Comparison of ENCODE assay signal across 16 cellular contexts in the genomic region with DNA sequence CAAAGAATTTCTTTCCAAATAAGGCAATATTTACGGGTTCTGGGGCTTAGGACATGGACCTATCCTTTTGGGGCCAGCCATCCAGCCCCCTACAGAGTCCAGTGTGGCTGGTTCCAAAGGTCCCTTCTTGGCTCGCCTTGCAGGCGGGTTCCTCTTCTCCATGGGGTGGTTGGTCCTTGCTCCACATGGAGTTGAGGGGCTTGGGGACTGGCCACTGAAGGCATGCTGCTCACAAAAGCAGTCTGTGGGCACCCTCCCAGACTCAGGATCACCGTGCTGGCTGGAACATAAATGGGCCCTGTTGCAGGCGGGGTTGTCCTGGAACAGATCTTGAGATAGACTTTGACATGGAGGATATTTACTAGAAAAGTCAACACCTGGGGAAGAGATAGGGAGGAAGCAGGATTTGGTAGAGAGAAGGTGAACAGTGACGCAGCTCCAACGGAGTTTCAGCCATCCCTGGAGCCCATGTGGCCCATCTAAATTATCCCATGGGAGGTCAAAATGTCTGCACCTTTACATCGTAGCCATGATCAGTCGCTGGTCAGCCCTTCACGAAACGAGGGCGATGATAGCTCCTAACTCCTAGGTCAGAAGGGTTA. TPM values are rescaled to one million over a fixed set of nuclear protein-coding genes. Genes with fewer than 3 reads are reported as not detected.
A peak's percentile ranks its signal among the peaks of the same experiment; 100 is the strongest.
DNase-seq lines count a peak whose midpoint lies in the region; ATAC-seq, FAIRE-seq and TF ChIP-seq lines count a peak whose summit lies in the region.
"Had no signal": no experiment of that assay in that cellular context is flagged by ENCODE, and none has a peak within 500 bp of the region (broad histone marks: within the 10 kb centered on the region; RNA-seq: fewer than 3 reads in every experiment).

No MANE protein-coding gene starts in this region.

- H3K23ac ChIP-seq in mesendoderm (ENCODE audit: low read length), result no peak overlapping the region
- no peak overlapping the region for H3K23ac ChIP-seq in trophoblast cell (ENCODE audit: low read length)

- no peak overlapping the region for H2AK5ac ChIP-seq in mesendoderm (ENCODE audit: low read length)
- H2AK5ac ChIP-seq in trophoblast cell (ENCODE audit: low read length), result no peak overlapping the region

- H3K4me2 ChIP-seq in HepG2 (ENCODE audit: low read depth, low read length) (no peak overlapping the region), mesendoderm (ENCODE audit: low read length) (no peak overlapping the region), trophoblast cell (ENCODE audit: low read length) (no peak overlapping the region)
- H3K4me2 ChIP-seq: GM23338 had no signal

- no peak for ATAC-seq in right lobe of liver
- ATAC-seq in HepG2, result no peak
- no peak for ATAC-seq in activated B cell treated with CpG ODN at 0.5 μM for 24 hours (ENCODE audit: low read depth)
- ATAC-seq in HG02852 (IDR thresholded peaks at IDR 0.05; ENCODE audit: unreplicated experiment), result no peak
- ATAC-seq: gastrocnemius medialis, GM23338 had no signal

- peaks cover 47% of the 10 kb centered on the region for H3K4me1 Mint-ChIP-seq in activated B cell treated with CpG ODN at 0.5 μM for 24 hours

- no peak overlapping the region for H4K12ac ChIP-seq in trophoblast cell (ENCODE audit: low read depth, low read length)

- H3K9me3 ChIP-seq in right lobe of liver (no peaks in the 10 kb centered on the region), HepG2 (ENCODE audit: low read length) (no peaks in the 10 kb centered on the region), trophoblast cell (ENCODE audit: insufficient read depth, low read depth, low read length) (peaks cover 5% of the 10 kb centered on the region)
- H3K9me3 ChIP-seq: gastrocnemius medialis, uterus had no signal

- intact Hi-C loops in right lobe of liver (cut with DNase I), result no loop called here
- intact Hi-C loops in HepG2 (cut with micrococcal nuclease; ENCODE audit: unreplicated experiment), result no loop called here
- intact Hi-C loops in activated B cell treated with CpG ODN at 0.5 μM for 24 hours (cut with micrococcal nuclease), result no loop called here

- H3K27ac Mint-ChIP-seq in activated B cell treated with CpG ODN at 0.5 μM for 24 hours, result peak overlapping the region; percentile 95
- H3K27ac Mint-ChIP-seq: GM23338 had no signal

- H3K4me3 ChIP-seq in right lobe of liver (no peak overlapping the region), HepG2 (replicated peaks in 1 of 3; ENCODE audit: insufficient read depth in 1 of 3, low read depth in 2 of 3, low read length in 3 of 3) (no peak overlapping the region), mesendoderm (ENCODE audit: low read length) (no peak overlapping the region), trophoblast cell (ENCODE audit: low read depth, low read length) (no peak overlapping the region)
- H3K4me3 ChIP-seq: gastrocnemius medialis, GM23338, uterus had no signal

- CTCF ChIA-PET in HepG2 (lab: Yijun Ruan, JAX; ENCODE audit: low intra/inter-chr PET ratio, low total read pairs), result no interaction called here
- CTCF ChIA-PET in activated B cell treated with CpG ODN at 0.5 μM for 24 hours (lab: Charles Lee), result interaction anchor here (1.1 to 4.8 kb wide), 3 partner anchors 25 to 89 kb away, joined by 3 to 18 read pairs (median 11); no protein-coding TSS in a partner anchor

- peak in 2 of 3 donors; percentile 24 to 38 for DNase-seq in right lobe of liver
- DNase-seq in HepG2 (ENCODE audit: low spot score), result no peak
- DNase-seq in activated B cell treated with CpG ODN at 0.5 μM for 24 hours, result peak; percentile 4
- no peak for DNase-seq in mesendoderm
- DNase-seq in trophoblast cell, result no peak
- no peak for DNase-seq in NK-92 treated with Interleukin-12 subunit alpha and Interleukin-12 subunit beta, amount 100 ng/mL, for 24 hours (lab: John Stamatoyannopoulos, UW)
- DNase-seq in NCI-H82 (lab: John Stamatoyannopoulos, UW), result no peak
- DNase-seq: brain microvascular endothelial cell, gastrocnemius medialis, KBM-7, NCI-H187, NCI-H748 treated with DMSO at 0.1 percent for 48 hours had no signal

- no peaks in the 10 kb centered on the region for H3K9me3 Mint-ChIP-seq in activated B cell treated with CpG ODN at 0.5 μM for 24 hours
- H3K9me3 Mint-ChIP-seq: GM23338 had no signal

- H3K79me2 ChIP-seq in HepG2 (ENCODE audit: insufficient read depth, low read length) (no peaks in the 10 kb centered on the region), mesendoderm (ENCODE audit: control insufficient read depth, insufficient read depth, low read length) (no peaks in the 10 kb centered on the region), trophoblast cell (ENCODE audit: control insufficient read depth, insufficient read depth, low read length, poor library complexity) (no peaks in the 10 kb centered on the region)

- H3K4ac ChIP-seq in mesendoderm (ENCODE audit: low read depth, low read length) (no peak overlapping the region), trophoblast cell (ENCODE audit: low read depth, low read length) (no peak overlapping the region)

- H3K27ac ChIP-seq in right lobe of liver (no peak overlapping the region), HepG2 (ENCODE audit: extremely low read length, insufficient read depth, low read length) (no peak overlapping the region), mesendoderm (ENCODE audit: low read depth, low read length) (no peak overlapping the region), trophoblast cell (ENCODE audit: low read depth, low read length) (no peak overlapping the region)
- H3K27ac ChIP-seq: brain microvascular endothelial cell, gastrocnemius medialis, uterus had no signal

- H4K8ac ChIP-seq in mesendoderm (ENCODE audit: low read depth, low read length), result no peak overlapping the region
- H4K8ac ChIP-seq in trophoblast cell (ENCODE audit: low read depth, low read length), result no peak overlapping the region

- H3K4me3 Mint-ChIP-seq in activated B cell treated with CpG ODN at 0.5 μM for 24 hours, result peak overlapping the region; percentile 91
- H3K4me3 Mint-ChIP-seq: GM23338 had no signal

- H3K4me1 ChIP-seq in right lobe of liver, result no peaks in the 10 kb centered on the region
- no peaks in the 10 kb centered on the region for H3K4me1 ChIP-seq in HepG2 (ENCODE audit: insufficient read depth, low read length)
- H3K4me1 ChIP-seq in mesendoderm (ENCODE audit: control insufficient read depth, low read depth, low read length), result peaks cover 16% of the 10 kb centered on the region
- H3K4me1 ChIP-seq in trophoblast cell (ENCODE audit: control insufficient read depth in 1 of 2, insufficient read depth in 2 of 2, low read length in 2 of 2), result peaks cover 0 to 4% of the 10 kb centered on the region in 2 experiments
- H3K4me1 ChIP-seq: gastrocnemius medialis, uterus had no signal

- no peaks in the 10 kb centered on the region for H4K20me1 ChIP-seq in HepG2 (ENCODE audit: insufficient read depth, low read length)

- H4K91ac ChIP-seq in trophoblast cell (ENCODE audit: low read depth, low read length), result no peak overlapping the region

- no TSS peak for BruUV-seq in HepG2 (replicated peaks; lab: Mats Ljungman, UMichigan)

- TF ChIP-seq EP300 in HepG2 (IDR thresholded peaks at IDR 0.05; ENCODE audit: low read depth in 2 of 2, low read length in 2 of 2), result no peak
- TF ChIP-seq EP300 in HepG2 (CRISPR knock-in tag; IDR thresholded peaks at IDR 0.05; ENCODE audit: borderline replicate concordance), result no peak

- H2AFZ ChIP-seq in HepG2 (ENCODE audit: low read length) (no peak overlapping the region), trophoblast cell (ENCODE audit: insufficient read depth, low read length, poor library complexity) (no peak overlapping the region)
- H2AFZ ChIP-seq: GM23338 had no signal

- H3K9ac ChIP-seq in HepG2 (ENCODE audit: insufficient read depth, low read depth, low read length), result no peak overlapping the region
- no peak overlapping the region for H3K9ac ChIP-seq in mesendoderm (ENCODE audit: low read length)
- H3K9ac ChIP-seq in trophoblast cell (ENCODE audit: low read length), result no peak overlapping the region

- H4K5ac ChIP-seq in mesendoderm (ENCODE audit: low read length), result no peak overlapping the region

- no peaks in the 10 kb centered on the region for H3K79me1 ChIP-seq in mesendoderm (ENCODE audit: low read length)
- H3K79me1 ChIP-seq in trophoblast cell (ENCODE audit: low read length), result no peaks in the 10 kb centered on the region

- peak overlapping the region; percentile 17 for H3K56ac ChIP-seq in mesendoderm (ENCODE audit: low read length)

- WGBS in right lobe of liver (ENCODE audit: insufficient coverage, low coverage, low lambda C conversion rate, missing lambda C conversion rate), result 69% methylated on average over 8 of the region's 12 CpGs
- 18% methylated on average over 7 of the region's 12 CpGs for WGBS in HepG2 (ENCODE audit: low lambda C conversion rate)
- WGBS in mesendoderm (ENCODE audit: extremely low coverage, insufficient coverage, low lambda C conversion rate), result no CpG with 5 or more reads among the region's 12 CpGs
- no CpG with 5 or more reads among the region's 12 CpGs for WGBS in trophoblast cell (ENCODE audit: extremely low coverage, insufficient coverage, insufficient read length)

- H2BK120ac ChIP-seq in mesendoderm (ENCODE audit: low read depth, low read length), result no peak overlapping the region
- no peak overlapping the region for H2BK120ac ChIP-seq in trophoblast cell (ENCODE audit: insufficient read depth, low read length, poor library complexity)

- no peak overlapping the region for H2BK12ac ChIP-seq in trophoblast cell (ENCODE audit: low read length)

- in situ Hi-C loops in HepG2 (cut with HindIII; ENCODE audit: extremely low pct_ligation_motif_present, low pct_unique_long_range_greater_than_20kb), result no loop called here

- H3K36me3 ChIP-seq in right lobe of liver (no peaks in the 10 kb centered on the region), HepG2 (replicated peaks in 1 of 2; ENCODE audit: control insufficient read depth in 1 of 2, insufficient read depth in 2 of 2, low read length in 2 of 2) (no peaks in the 10 kb centered on the region), mesendoderm (ENCODE audit: control insufficient read depth, insufficient read depth, low read length) (no peaks in the 10 kb centered on the region), trophoblast cell (ENCODE audit: control insufficient read depth in 1 of 2, insufficient read depth in 2 of 2, low read length in 2 of 2) (no peaks in the 10 kb centered on the region)
- H3K36me3 ChIP-seq: brain microvascular endothelial cell, gastrocnemius medialis, uterus had no signal

- no peak overlapping the region for H3K18ac ChIP-seq in mesendoderm (ENCODE audit: low read length)
- H3K18ac ChIP-seq in trophoblast cell (ENCODE audit: low read length), result no peak overlapping the region

- POLR2A ChIA-PET in HepG2 (lab: Yijun Ruan, JAX), result no interaction called here
- POLR2A ChIA-PET in activated B cell treated with CpG ODN at 0.5 μM for 24 hours (lab: Charles Lee), result interaction anchor here (0.6 to 2.8 kb wide), 8 partner anchors 9 to 352 kb away, joined by 3 to 51 read pairs (median 4); a partner anchor contains a TSS

- no peak overlapping the region for H3K14ac ChIP-seq in trophoblast cell (ENCODE audit: low read length)

- no peak overlapping the region for H2BK5ac ChIP-seq in mesendoderm (ENCODE audit: low read length)
- H2BK5ac ChIP-seq in trophoblast cell (ENCODE audit: low read depth, low read length, poor library complexity), result no peak overlapping the region

- no peak for TF ChIP-seq CTCF in right lobe of liver (IDR thresholded peaks at IDR 0.05)
- no peak for TF ChIP-seq CTCF in HepG2 (CRISPR knock-in tag; IDR thresholded peaks at IDR 0.05)
- no peak for TF ChIP-seq CTCF in activated B cell treated with CpG ODN at 0.5 μM for 24 hours (IDR thresholded peaks at IDR 0.05)

- no peaks in the 10 kb centered on the region for H3K27me3 Mint-ChIP-seq in activated B cell treated with CpG ODN at 0.5 μM for 24 hours

- no peaks in the 10 kb centered on the region for H3K27me3 ChIP-seq in right lobe of liver
- H3K27me3 ChIP-seq in HepG2 (ENCODE audit: control insufficient read depth in 1 of 2, insufficient read depth in 2 of 2, low read length in 2 of 2), result peaks cover 3 to 58% of the 10 kb centered on the region in 2 experiments
- no peaks in the 10 kb centered on the region for H3K27me3 ChIP-seq in mesendoderm (ENCODE audit: insufficient read depth, low read length, poor library complexity)
- no peaks in the 10 kb centered on the region for H3K27me3 ChIP-seq in trophoblast cell (ENCODE audit: insufficient read depth, low read length)
- H3K27me3 ChIP-seq: brain microvascular endothelial cell, gastrocnemius medialis, uterus had no signal

- H3K36me3 Mint-ChIP-seq in activated B cell treated with CpG ODN at 0.5 μM for 24 hours (ENCODE audit: low read depth), result peaks cover 11% of the 10 kb centered on the region

- no peak for TF ChIP-seq POLR2A in right lobe of liver (IDR thresholded peaks at IDR 0.05)
- TF ChIP-seq POLR2A in HepG2 (IDR thresholded peaks at IDR 0.05; ENCODE audit: insufficient read depth in 1 of 2, low read depth in 2 of 2, low read length in 2 of 2), result no peak

- no peak for FAIRE-seq in HepG2 (lab: Jason Lieb, UNC)
- FAIRE-seq: TTC549 had no signal

- no peak for TF ChIP-seq RAD21 in HepG2 (CRISPR knock-in tag; IDR thresholded peaks at IDR 0.05)

- no peak overlapping the region for H2BK15ac ChIP-seq in mesendoderm (replicated peaks; ENCODE audit: low read depth)

RNA-seq across cellular contexts. Expression of a gene that starts 39.1 kb away (rescaled TPM):
- 1 to 10 TPM in 2 of 6 experiments, under 1 TPM in 4; 0.21 to 1.2 (median 0.56) TPM for total RNA-seq in right lobe of liver
- total RNA-seq in HepG2 (2016; rRNA removed; fragmentation: Illumina TruSeq; extraction: Trizol), result 7.7 and 17.4 TPM in 2 replicates
- 2.2 and 4.4 TPM in 2 replicates for total RNA-seq in HepG2 (2016; cell fraction: cytosol; rRNA removed; fragmentation: Illumina TruSeq; extraction: Trizol; ENCODE audit: low read depth)
- 8.1 and 18.8 TPM in 2 replicates for total RNA-seq in HepG2 (2016; cell fraction: insoluble cytoplasmic fraction; rRNA removed; fragmentation: Illumina TruSeq; extraction: Trizol)
- 7.6 and 8.8 TPM in 2 replicates for total RNA-seq in HepG2 (2016; cell fraction: membrane; rRNA removed; fragmentation: Illumina TruSeq; extraction: Trizol)
- total RNA-seq in HepG2 (2016; cell fraction: nucleus; rRNA removed; fragmentation: Illumina TruSeq; extraction: Trizol), result 30.3 and 33.7 TPM in 2 replicates
- polyA plus RNA-seq in HepG2 (2011; rRNA removed), result 17.3 and 20.6 TPM in 2 replicates
- 10.8 and 12.1 TPM in 2 replicates for polyA plus RNA-seq in HepG2 (2011; cell fraction: cytosol; rRNA removed)
- polyA plus RNA-seq in HepG2 (2011; cell fraction: nucleus; rRNA removed), result 64.4 and 71.0 TPM in 2 replicates
- 6.2 and 8.4 TPM in 2 replicates for polyA plus RNA-seq in HepG2 (2012)
- polyA plus RNA-seq in HepG2 (2016; cell fraction: cytosol; fragmentation: Illumina TruSeq; extraction: Trizol; ENCODE audit: low read depth), result 1.1 and 2.0 TPM in 2 replicates
- polyA plus RNA-seq in HepG2 (2016; cell fraction: insoluble cytoplasmic fraction; fragmentation: Illumina TruSeq; extraction: Trizol; ENCODE audit: low read depth), result 7.4 and 8.7 TPM in 2 replicates
- polyA plus RNA-seq in HepG2 (2016; cell fraction: membrane; fragmentation: Illumina TruSeq; extraction: Trizol; ENCODE audit: low read depth), result 3.9 and 4.9 TPM in 2 replicates
- 51.0 and 61.4 TPM in 2 replicates for polyA plus RNA-seq in HepG2 (2016; cell fraction: nucleus; fragmentation: Illumina TruSeq; extraction: Trizol; ENCODE audit: insufficient read depth, low read depth)
- polyA minus RNA-seq in HepG2 (2011; rRNA and poly(A)+ RNA removed; ENCODE audit: low replicate concordance), result 30.5 and 280 TPM in 2 replicates
- 8.3 and 9.2 TPM in 2 replicates for polyA minus RNA-seq in HepG2 (2011; cell fraction: cytosol; rRNA and poly(A)+ RNA removed)
- 28.8 and 29.9 TPM in 2 replicates for polyA minus RNA-seq in HepG2 (2011; cell fraction: nucleus; rRNA and poly(A)+ RNA removed)
- total RNA-seq in activated B cell treated with CpG ODN at 0.5 μM for 24 hours, result 25.1 and 40.6 TPM in 2 replicates
- polyA plus RNA-seq in mesendoderm (2013, experiment 1 of 2), result 54.5 TPM
- polyA plus RNA-seq in mesendoderm (2013, experiment 2 of 2), result 55.5 TPM
- 5.2 and 5.8 TPM in 2 replicates for polyA plus RNA-seq in trophoblast cell (2013)

Comparison
In these comparisons a context has a peak if more than half of its experiments do, and no peak if none do; other contexts are left out.
1. DNase-seq: peak in right lobe of liver (2 of 3) and activated B cell treated with CpG ODN at 0.5 μM for 24 hours (single experiment); none in HepG2 (single experiment), mesendoderm (single experiment), trophoblast cell (0 of 2), NK-92 treated with Interleukin-12 subunit alpha and Interleukin-12 subunit beta, amount 100 ng/mL, for 24 hours (single experiment) and NCI-H82 (single experiment).